In genomic region chr3:152610621-152611020, GRCh38 we compare ENCODE assay signal across 25 cellular contexts.
"Had no signal": no experiment of that assay in that cellular context is flagged by ENCODE, and none has a peak within 500 bp of the region (broad histone marks: within the 10 kb centered on the region; RNA-seq: fewer than 3 reads in every experiment).

No MANE protein-coding gene starts in this region.

- ATAC-seq: activated naive CD4-positive, alpha-beta T cell treated with anti-CD3 and anti-CD28 coated beads, Interleukin-2, amount 50 U/mL, for 72 hours; heart left ventricle; left colon; lower lobe of right lung; naive thymus-derived CD8-positive, alpha-beta T cell; right lobe of liver; stimulated activated naive CD8-positive, alpha-beta T cell treated with anti-CD3 and anti-CD28 coated beads, Interleukin-15, amount 100 ng/mL, for 72 hours had no signal

- H3K4me1 ChIP-seq: adrenal gland, breast epithelium, lower lobe of right lung, right lobe of liver had no signal

- H3K36me3 Mint-ChIP-seq: activated CD4-positive, alpha-beta memory T cell treated with anti-CD3 and anti-CD28 coated beads for 36 hours; activated naive CD4-positive, alpha-beta T cell treated with anti-CD3 and anti-CD28 coated beads, Interleukin-2, amount 50 U/mL, for 72 hours; naive thymus-derived CD8-positive, alpha-beta T cell had no signal

- H3K27me3 Mint-ChIP-seq: stimulated activated naive CD8-positive, alpha-beta T cell treated with anti-CD3 and anti-CD28 coated beads, Interleukin-15, amount 100 ng/mL, for 72 hours had no signal

- H3K9me3 Mint-ChIP-seq: activated B cell treated with CpG ODN at 0.5 μM for 24 hours; activated CD4-positive, alpha-beta memory T cell treated with anti-CD3 and anti-CD28 coated beads for 36 hours; activated naive CD4-positive, alpha-beta T cell treated with anti-CD3 and anti-CD28 coated beads, Interleukin-2, amount 50 U/mL, for 72 hours; activated T-helper 1 cell treated with anti-CD3 and anti-CD28 coated beads, Interleukin-12 subunit alpha, Interleukin-12 subunit beta, Interleukin-2, Interleukin-4 antibody, amounts not matched to agents 30 ng/mL and 10 ng/mL and 1 ng/mL, durations not matched to agents 14 hours and 24 hours and 36 hours; stimulated activated naive CD8-positive, alpha-beta T cell treated with anti-CD3 and anti-CD28 coated beads, Interleukin-15, amount 100 ng/mL, for 72 hours had no signal

- H3K9me3 ChIP-seq: adrenal gland, breast epithelium, heart left ventricle, lower lobe of right lung, ovary, right lobe of liver had no signal

- H3K27ac Mint-ChIP-seq: activated B cell treated with CpG ODN at 0.5 μM for 24 hours; activated CD4-positive, alpha-beta memory T cell treated with anti-CD3 and anti-CD28 coated beads for 36 hours; activated naive CD4-positive, alpha-beta T cell treated with anti-CD3 and anti-CD28 coated beads, Interleukin-2, amount 50 U/mL, for 72 hours; activated T-helper 1 cell treated with anti-CD3 and anti-CD28 coated beads, Interleukin-12 subunit alpha, Interleukin-12 subunit beta, Interleukin-2, Interleukin-4 antibody, amounts not matched to agents 30 ng/mL and 10 ng/mL and 1 ng/mL, durations not matched to agents 14 hours and 24 hours and 36 hours; naive thymus-derived CD8-positive, alpha-beta T cell; stimulated activated naive CD8-positive, alpha-beta T cell treated with anti-CD3 and anti-CD28 coated beads, Interleukin-15, amount 100 ng/mL, for 72 hours had no signal

- H3K4me1 Mint-ChIP-seq: activated B cell treated with CpG ODN at 0.5 μM for 24 hours; naive thymus-derived CD8-positive, alpha-beta T cell; stimulated activated naive CD8-positive, alpha-beta T cell treated with anti-CD3 and anti-CD28 coated beads, Interleukin-15, amount 100 ng/mL, for 72 hours had no signal

- H3K36me3 ChIP-seq: adrenal gland, breast epithelium, heart left ventricle, lower lobe of right lung, ovary, right lobe of liver had no signal

- H3K4me3 ChIP-seq: adrenal gland, breast epithelium, heart left ventricle, lower lobe of right lung, ovary, right lobe of liver had no signal

- H3K4me3 Mint-ChIP-seq: activated B cell treated with CpG ODN at 0.5 μM for 24 hours; activated CD4-positive, alpha-beta memory T cell treated with anti-CD3 and anti-CD28 coated beads for 36 hours; activated T-helper 1 cell treated with anti-CD3 and anti-CD28 coated beads, Interleukin-12 subunit alpha, Interleukin-12 subunit beta, Interleukin-2, Interleukin-4 antibody, amounts not matched to agents 30 ng/mL and 10 ng/mL and 1 ng/mL, durations not matched to agents 14 hours and 24 hours and 36 hours; naive thymus-derived CD8-positive, alpha-beta T cell; stimulated activated naive CD8-positive, alpha-beta T cell treated with anti-CD3 and anti-CD28 coated beads, Interleukin-15, amount 100 ng/mL, for 72 hours had no signal

- DNase-seq: activated B cell treated with CpG ODN at 0.5 μM for 24 hours; activated CD4-positive, alpha-beta memory T cell treated with anti-CD3 and anti-CD28 coated beads for 36 hours; activated CD4-positive, alpha-beta T cell treated with anti-CD3 and anti-CD28 coated beads for 4 hours; activated gamma-delta T cell treated with Interleukin-2 at 50 U/mL for 16 hours; activated T-cell treated with anti-CD3 and anti-CD28 coated beads for 4 hours; adrenal gland; cortex of kidney; effector CD4-positive, alpha-beta T cell; heart left ventricle; left colon; lower lobe of right lung; naive thymus-derived CD8-positive, alpha-beta T cell; ovary; right lobe of liver; small intestine; stimulated activated CD4-positive, alpha-beta T cell treated with anti-CD3 and anti-CD28 coated beads, Interleukin-15, amount 100 ng/mL, for 24 hours; stimulated activated CD4-positive, alpha-beta T cell treated with anti-CD3 and anti-CD28 coated beads, Interleukin-4, amount 100 ng/mL, for 1 hour; stimulated activated naive CD8-positive, alpha-beta T cell treated with anti-CD3 and anti-CD28 coated beads, Interleukin-15, amount 100 ng/mL, for 72 hours; trophoblast cell had no signal

- H3K27me3 ChIP-seq: adrenal gland, breast epithelium, heart left ventricle, ovary, right lobe of liver had no signal

- FAIRE-seq: astrocyte, frontal cortex, islet of Langerhans, small intestine had no signal

- H3K27ac ChIP-seq: adrenal gland, breast epithelium, lower lobe of right lung, ovary, right lobe of liver had no signal
